In the genomic region with DNA sequence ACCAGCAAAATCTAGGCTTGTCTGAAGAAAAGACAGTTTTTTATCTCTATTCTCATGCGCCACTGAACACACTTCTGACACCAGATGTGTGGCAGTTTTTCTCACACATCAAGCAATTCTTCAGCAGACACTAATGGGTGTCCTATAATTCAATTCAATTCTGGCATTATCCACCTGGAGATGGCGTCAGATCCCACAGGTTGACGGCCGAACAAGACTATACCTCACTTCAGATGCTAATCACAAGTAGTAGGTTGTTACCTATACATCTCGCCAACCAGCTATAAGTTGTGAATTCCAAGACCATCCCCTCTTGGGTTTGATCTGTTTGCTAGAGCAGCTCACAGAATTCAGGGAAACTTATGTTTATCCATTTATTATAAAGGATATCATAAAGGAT, we compare ENCODE assay signal across 16 cellular contexts.
DNase-seq lines count a peak whose midpoint lies in the region; ATAC-seq and TF ChIP-seq lines count a peak whose summit lies in the region.
"Had no signal": no experiment of that assay in that cellular context is flagged by ENCODE, and none has a peak within 500 bp of the region (broad histone marks: within the 10 kb centered on the region; RNA-seq: fewer than 3 reads in every experiment).

No MANE protein-coding gene starts in this region.

- H3K27ac Mint-ChIP-seq in GM23338 (no peak overlapping the region), natural killer cell (no peak overlapping the region)
- H3K27ac Mint-ChIP-seq: CD4-positive, alpha-beta memory T cell; T-helper 17 cell had no signal

- H3K27me3 Mint-ChIP-seq in GM23338 (ENCODE audit: insufficient read depth, low read depth, poor library complexity) (no peaks in the 10 kb centered on the region), natural killer cell (ENCODE audit: low read depth in 2 of 2) (no peaks in the 10 kb centered on the region)
- H3K27me3 Mint-ChIP-seq: CD4-positive, alpha-beta memory T cell; T-helper 17 cell had no signal

- peak; percentile 67 for TF ChIP-seq RAD21 in HCT116 (IDR thresholded peaks at IDR 0.05; ENCODE audit: low read depth)

- POLR2A ChIA-PET in HCT116 (lab: Charles Lee), result no interaction called here

- H3K4me3 ChIP-seq in GM23338 (no peak overlapping the region), HCT116 (replicated peaks in 1 of 2; ENCODE audit: low read depth in 1 of 2, low read length in 2 of 2) (no peak overlapping the region), esophagus muscularis mucosa (no peak overlapping the region)
- H3K4me3 ChIP-seq: BLaER1, K562 had no signal

- H3K9me3 ChIP-seq in HCT116 (ENCODE audit: control insufficient read depth in 1 of 2, insufficient read depth in 1 of 2, low read depth in 1 of 2, low read length in 2 of 2) (no peaks in the 10 kb centered on the region), esophagus muscularis mucosa (no peaks in the 10 kb centered on the region)

- H3K9me3 Mint-ChIP-seq in GM23338 (peaks cover 21% of the 10 kb centered on the region), natural killer cell (no peaks in the 10 kb centered on the region)

- H3K4me2 ChIP-seq in GM23338 (no peak overlapping the region), HCT116 (ENCODE audit: low read length) (no peak overlapping the region)
- H3K4me2 ChIP-seq: BLaER1 had no signal

- H3K79me2 ChIP-seq in GM23338 (replicated peaks; ENCODE audit: insufficient read depth) (no peaks in the 10 kb centered on the region), HCT116 (ENCODE audit: insufficient read depth, low read length) (no peaks in the 10 kb centered on the region)

- no peak overlapping the region for H3K9ac ChIP-seq in HCT116 (ENCODE audit: low read length)
- H3K9ac ChIP-seq: BLaER1 had no signal

- no peak for TF ChIP-seq EP300 in esophagus muscularis mucosa (IDR thresholded peaks at IDR 0.05)

- TF ChIP-seq POLR2A in HCT116 (IDR thresholded peaks at IDR 0.05; ENCODE audit: borderline replicate concordance, extremely low read depth, insufficient read depth, insufficient read length) (no peak), esophagus muscularis mucosa (IDR thresholded peaks at IDR 0.05; ENCODE audit: low read depth) (no peak)

- H3K4me1 Mint-ChIP-seq in GM23338 (peaks cover 41% of the 10 kb centered on the region), natural killer cell (peaks cover 12 to 13% of the 10 kb centered on the region in 2 donors)

- H3K9me2 ChIP-seq in GM23338 (ENCODE audit: insufficient read depth), result no peaks in the 10 kb centered on the region
- no peaks in the 10 kb centered on the region for H3K9me2 ChIP-seq in HCT116 (ENCODE audit: insufficient read depth)

- H3K36me3 Mint-ChIP-seq in GM23338 (ENCODE audit: low read depth) (peaks cover 33% of the 10 kb centered on the region), natural killer cell (peaks cover 8% of the 10 kb centered on the region)

- 87% methylated on average over 5 of the region's 5 CpGs for WGBS in esophagus muscularis mucosa

- H3K4me3 Mint-ChIP-seq in GM23338, result no peak overlapping the region
- no peak overlapping the region for H3K4me3 Mint-ChIP-seq in natural killer cell
- H3K4me3 Mint-ChIP-seq: CD4-positive, alpha-beta memory T cell; T-helper 17 cell had no signal

- intact Hi-C loops in HCT116 (cut with micrococcal nuclease) (no loop called here), esophagus muscularis mucosa (cut with DNase I) (no loop called here), natural killer cell (cut with micrococcal nuclease) (no loop called here)

- H4K20me1 ChIP-seq in GM23338 (replicated peaks; ENCODE audit: insufficient read depth) (no peaks in the 10 kb centered on the region), HCT116 (ENCODE audit: insufficient read depth) (no peaks in the 10 kb centered on the region)
- H4K20me1 ChIP-seq: BLaER1 had no signal

- H3K36me3 ChIP-seq in GM23338 (ENCODE audit: insufficient read depth) (peaks cover 6% of the 10 kb centered on the region; the same call in 1 of the 2 replicates), HCT116 (ENCODE audit: control insufficient read depth in 1 of 2, insufficient read depth in 2 of 2, low read length in 2 of 2) (no peaks in the 10 kb centered on the region), esophagus muscularis mucosa (peaks cover 0 to 29% (median 13%) of the 10 kb centered on the region in 4 donors)

- RAD21 ChIA-PET in HCT116 (lab: Charles Lee; ENCODE audit: low non-redundant PET in 1 of 2, low total read pairs in 2 of 2, uncharacterized antibody in 2 of 2, unreplicated experiment in 2 of 2), result interaction anchor here (1.0 to 1.2 kb wide), 2 partner anchors 91 kb away, joined by 3 to 4 read pairs; no protein-coding TSS in a partner anchor

- DNase-seq in GM23338 (ENCODE audit: low spot score), result no peak
- no peak for DNase-seq in HCT116 (ENCODE audit: low read depth, low spot score)
- DNase-seq in NCI-H748 treated with DMSO at 0.1 percent for 48 hours (lab: John Stamatoyannopoulos, UW), result peak; percentile 29
- peak; percentile 19 for DNase-seq in esophagus muscularis mucosa (ENCODE audit: extremely low spot score)
- no peak for DNase-seq in activated CD8-positive, alpha-beta memory T cell treated with anti-CD3 and anti-CD28 coated beads, Interleukin-2, amount 50 U/mL, for 4 hours
- DNase-seq in natural killer cell, result no peak
- DNase-seq: Calu3; CD4-positive, alpha-beta memory T cell; NCI-H1105; NCI-H187; NCI-H774; T-helper 17 cell had no signal

- CTCF ChIA-PET in HCT116 (lab: Charles Lee), result interaction anchor here (4.9 kb wide), 1 partner anchor 91 kb away, joined by 22 read pairs; no protein-coding TSS in a partner anchor

- no TSS peak for BruUV-seq in HCT116 (replicated peaks; lab: Mats Ljungman, UMichigan)

- peaks cover 31% of the 10 kb centered on the region for H3K4me1 ChIP-seq in GM23338 (ENCODE audit: insufficient read depth)
- peaks cover 0 to 6% of the 10 kb centered on the region in 2 experiments; a peak in 2 of 4 replicates for H3K4me1 ChIP-seq in HCT116 (ENCODE audit: control insufficient read depth in 1 of 2, insufficient read depth in 2 of 2, low read length in 2 of 2)
- H3K4me1 ChIP-seq in esophagus muscularis mucosa, result peaks cover 0 to 29% (median 14%) of the 10 kb centered on the region in 4 donors

- H3K27me3 ChIP-seq in GM23338 (ENCODE audit: insufficient read depth) (no peaks in the 10 kb centered on the region), HCT116 (ENCODE audit: insufficient read depth, low read length) (no peaks in the 10 kb centered on the region), esophagus muscularis mucosa (no peaks in the 10 kb centered on the region)
- H3K27me3 ChIP-seq: BLaER1 had no signal

- H3K27ac ChIP-seq in GM23338 (ENCODE audit: low read depth) (no peak overlapping the region), HCT116 (ENCODE audit: low read depth, low read length) (no peak overlapping the region), esophagus muscularis mucosa (replicated peaks in 1 of 4) (no peak overlapping the region)
- H3K27ac ChIP-seq: BLaER1, RWPE1 had no signal

- ATAC-seq in GM23338 (no peak), HCT116 (peak; percentile 55), HG03139 (IDR thresholded peaks at IDR 0.05; ENCODE audit: unreplicated experiment) (no peak), natural killer cell (no peak)
- ATAC-seq: K562, T-helper 17 cell had no signal

- no peaks in the 10 kb centered on the region; the same call in 1 of the 2 replicates for H3F3A ChIP-seq in GM23338 (replicated peaks; ENCODE audit: low read depth)

- no peak overlapping the region for H2AFZ ChIP-seq in GM23338
- H2AFZ ChIP-seq in HCT116 (ENCODE audit: low read depth, low read length, poor library complexity, severe bottlenecking), result no peak overlapping the region

- TF ChIP-seq CTCF in GM23338 (conservative IDR thresholded peaks at IDR 0.05; ENCODE audit: low read depth in 2 of 2), result peak; percentile 20 to 62; a peak in 2 of 4 replicates
- TF ChIP-seq CTCF in HCT116 (IDR thresholded peaks at IDR 0.05 in 2 of 3, conservative IDR thresholded peaks at IDR 0.05 in 1 of 3; ENCODE audit: borderline replicate concordance in 1 of 3, insufficient read depth in 1 of 3, low read depth in 2 of 3, low read length in 2 of 3), result peak in 1 of 3 experiments; percentile 43; a peak in 2 of 6 replicates
- TF ChIP-seq CTCF in esophagus muscularis mucosa (IDR thresholded peaks at IDR 0.05), result no peak
- no peak for TF ChIP-seq CTCF in natural killer cell (IDR thresholded peaks at IDR 0.05)

TF ChIP-seq in GM23338, 12 proteins besides CTCF, POLR2A, EP300 and RAD21 (continues in another document):
- TF ChIP-seq ZNF331 (CRISPR knock-in tag; IDR thresholded peaks at IDR 0.05; ENCODE audit: low read depth), result no peak

TF ChIP-seq in HCT116, 20 proteins besides CTCF, POLR2A, EP300 and RAD21:
- TF ChIP-seq, protein P1, sequence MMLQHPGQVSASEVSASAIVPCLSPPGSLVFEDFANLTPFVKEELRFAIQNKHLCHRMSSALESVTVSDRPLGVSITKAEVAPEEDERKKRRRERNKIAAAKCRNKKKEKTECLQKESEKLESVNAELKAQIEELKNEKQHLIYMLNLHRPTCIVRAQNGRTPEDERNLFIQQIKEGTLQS (IDR thresholded peaks at IDR 0.05), result no peak
- TF ChIP-seq POLR2AphosphoS5 (IDR thresholded peaks at IDR 0.05; ENCODE audit: low read depth, low read length) (no peak), SIN3A (IDR thresholded peaks at IDR 0.05; ENCODE audit: low read depth) (no peak), TCF7L2 (IDR thresholded peaks at IDR 0.05; ENCODE audit: borderline replicate concordance, extremely low read depth, insufficient read depth, insufficient read length) (no peak), SRF (IDR thresholded peaks at IDR 0.05; ENCODE audit: low read depth) (no peak)
TF ChIP-seq in HCT116: peak in this region for 0.

Comparison
In these comparisons a context has a peak if more than half of its experiments do, and no peak if none do; other contexts are left out.
1. DNase-seq: peak in NCI-H748 treated with DMSO at 0.1 percent for 48 hours (single experiment) and esophagus muscularis mucosa (single experiment); none in GM23338 (single experiment), HCT116 (single experiment), activated CD8-positive, alpha-beta memory T cell treated with anti-CD3 and anti-CD28 coated beads, Interleukin-2, amount 50 U/mL, for 4 hours (single experiment) and natural killer cell (single experiment).
2. CTCF ChIP-seq: peak in GM23338 (2 of 2); none in esophagus muscularis mucosa (0 of 3) and natural killer cell (single experiment).